ENCODE assay signal across 9 cellular contexts in genomic region chr2:137888845-137889244, GRCh38.
DNase-seq lines count a peak whose midpoint lies in the region; ATAC-seq, FAIRE-seq and TF ChIP-seq lines count a peak whose summit lies in the region.
"Had no signal": no experiment of that assay in that cellular context is flagged by ENCODE, and none has a peak within 500 bp of the region (broad histone marks: within the 10 kb centered on the region; RNA-seq: fewer than 3 reads in every experiment).

No MANE protein-coding gene starts in this region.

- ATAC-seq in K562 (0 out of 3 replicates have a peak, but pooled peaks have one; percentile 33), HG03135 (IDR thresholded peaks at IDR 0.05; ENCODE audit: unreplicated experiment) (no peak), HG02970 (IDR thresholded peaks at IDR 0.05; ENCODE audit: low FRiP score, unreplicated experiment) (no peak)

- intact Hi-C loops in K562 (cut with micrococcal nuclease): loop anchor here (1.0 kb wide), 1 partner anchor 938 kb away; no protein-coding TSS in a partner anchor

- H3K9me3 ChIP-seq in K562 (replicated peaks; ENCODE audit: control insufficient read depth, insufficient read depth, low read depth, low read length): no peaks in the 10 kb centered on the region
- H3K9me3 ChIP-seq: ovary had no signal

- DNase-seq in NCI-H1436 (lab: John Stamatoyannopoulos, UW) (peak; percentile 20), NCI-H1436 treated with DMSO at 0.1 percent for 48 hours (lab: John Stamatoyannopoulos, UW) (no peak), NAMALWA (ENCODE audit: low spot score) (peak; percentile 4), K562 (ENCODE audit: extremely low read depth in 1 of 4, low spot score in 3 of 4) (peak in 2 of 4 experiments; percentile 21 to 46), mesothelial cell of epicardium (ENCODE audit: low spot score in 2 of 2, unreplicated experiment in 2 of 2) (peak in 1 of 2 experiments; percentile 45)
- DNase-seq in activated effector memory CD4-positive, alpha-beta T cell treated with Interleukin-2 at 50 U/mL for 16 hours: no peak

- no peaks in the 10 kb centered on the region for H3K9me3 Mint-ChIP-seq in mesothelial cell of epicardium

- no peaks in the 10 kb centered on the region for H4K20me1 ChIP-seq in K562 (replicated peaks; ENCODE audit: control insufficient read depth, insufficient read depth, low read length)

- no peak overlapping the region for H3K4me2 ChIP-seq in K562 (ENCODE audit: insufficient read depth, low read length)

- H3K79me2 ChIP-seq in K562 (ENCODE audit: control insufficient read depth, insufficient read depth, low read length): no peaks in the 10 kb centered on the region

- H3K36me3 Mint-ChIP-seq in mesothelial cell of epicardium: no peaks in the 10 kb centered on the region

- TF ChIP-seq POLR2A in K562 (conservative IDR thresholded peaks at IDR 0.05): no peak

- H3K9me1 ChIP-seq in K562 (ENCODE audit: control insufficient read depth, insufficient read depth, low read length): no peaks in the 10 kb centered on the region

- H3K27ac ChIP-seq in K562 (ENCODE audit: extremely low read depth, low read depth, low read length): no peak overlapping the region
- H3K27ac ChIP-seq: ovary had no signal

- H3K4me3 ChIP-seq in K562: no peak overlapping the region
- H3K4me3 ChIP-seq: ovary had no signal

- peaks cover 13% of the 10 kb centered on the region for H3K4me1 Mint-ChIP-seq in mesothelial cell of epicardium

- no peak overlapping the region for H3K27ac Mint-ChIP-seq in mesothelial cell of epicardium

- BruUV-seq in K562 (replicated peaks; lab: Mats Ljungman, UMichigan): no TSS peak

- 0% methylated on average over 8 of the region's 8 CpGs for WGBS in K562 (ENCODE audit: insufficient coverage, low coverage, missing lambda C conversion rate)

- TF ChIP-seq CTCF in K562 (IDR thresholded peaks at IDR 0.05 in 2 of 3, conservative IDR thresholded peaks at IDR 0.05 in 1 of 3; ENCODE audit: insufficient read depth in 2 of 3, low read depth in 1 of 3, low read length in 3 of 3) (peak; percentile 38 to 71 (median 53)), mesothelial cell of epicardium (IDR thresholded peaks at IDR 0.05; ENCODE audit: unreplicated experiment) (peak; percentile 34)

- peaks cover 3% of the 10 kb centered on the region for H3K27me3 Mint-ChIP-seq in mesothelial cell of epicardium (ENCODE audit: low read depth)

- TF ChIP-seq EP300 in K562 (IDR thresholded peaks at IDR 0.05; ENCODE audit: low read length): no peak

- FAIRE-seq in K562 (lab: Jason Lieb, UNC): peak; percentile 80

- H2AFZ ChIP-seq in K562 (ENCODE audit: low read depth, low read length): no peak overlapping the region

- POLR2A ChIA-PET in K562 (lab: Yijun Ruan, JAX): interaction anchor here (0.5 kb wide), 1 partner anchor 37 kb away, joined by 7 read pairs; no protein-coding TSS in a partner anchor

- no peaks in the 10 kb centered on the region for H3K4me1 ChIP-seq in K562 (replicated peaks in 1 of 2; ENCODE audit: control insufficient read depth in 2 of 2, insufficient read depth in 2 of 2, low read length in 2 of 2)

- TF ChIP-seq RAD21 in K562 (CRISPR knock-in tag; conservative IDR thresholded peaks at IDR 0.05 in 1 of 2, IDR thresholded peaks at IDR 0.05 in 1 of 2): peak in 1 of 2 experiments; percentile 60; a peak in 3 of 4 replicates

- H3K36me3 ChIP-seq in K562 (ENCODE audit: control insufficient read depth, insufficient read depth, low read length): no peaks in the 10 kb centered on the region
- H3K36me3 ChIP-seq: ovary had no signal

- H3K27me3 ChIP-seq in K562 (ENCODE audit: control insufficient read depth in 2 of 2, insufficient read depth in 2 of 2, low read length in 2 of 2): no peaks in the 10 kb centered on the region
- H3K27me3 ChIP-seq: ovary had no signal

- H3K9ac ChIP-seq in K562 (ENCODE audit: insufficient read depth in 1 of 2, low read depth in 2 of 2, low read length in 2 of 2): no peak overlapping the region

- in situ Hi-C loops in K562 (cut with MboI): no loop called here

- CTCF ChIA-PET in K562 (lab: Yijun Ruan, JAX; ENCODE audit: low intra/inter-chr PET ratio): interaction anchor here (0.8 kb wide), 1 partner anchor 201 kb away, joined by 6 read pairs; no protein-coding TSS in a partner anchor

- no peak overlapping the region for H3K4me3 Mint-ChIP-seq in mesothelial cell of epicardium

TF ChIP-seq in K562, 482 proteins besides CTCF, POLR2A, EP300 and RAD21:
- TF ChIP-seq, protein P1, sequence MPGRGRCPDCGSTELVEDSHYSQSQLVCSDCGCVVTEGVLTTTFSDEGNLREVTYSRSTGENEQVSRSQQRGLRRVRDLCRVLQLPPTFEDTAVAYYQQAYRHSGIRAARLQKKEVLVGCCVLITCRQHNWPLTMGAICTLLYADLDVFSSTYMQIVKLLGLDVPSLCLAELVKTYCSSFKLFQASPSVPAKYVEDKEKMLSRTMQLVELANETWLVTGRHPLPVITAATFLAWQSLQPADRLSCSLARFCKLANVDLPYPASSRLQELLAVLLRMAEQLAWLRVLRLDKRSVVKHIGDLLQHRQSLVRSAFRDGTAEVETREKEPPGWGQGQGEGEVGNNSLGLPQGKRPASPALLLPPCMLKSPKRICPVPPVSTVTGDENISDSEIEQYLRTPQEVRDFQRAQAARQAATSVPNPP (IDR thresholded peaks at IDR 0.05; ENCODE audit: borderline replicate concordance, insufficient read depth, insufficient read length): no peak
- TF ChIP-seq ZNF316 (IDR thresholded peaks at IDR 0.05) (peak; percentile 86), MAFK (IDR thresholded peaks at IDR 0.05; ENCODE audit: low read length) (peak; percentile 81), MAFF (IDR thresholded peaks at IDR 0.05; ENCODE audit: low read length) (peak; percentile 82), C11orf30 (IDR thresholded peaks at IDR 0.05; ENCODE audit: low read depth) (peak; percentile 71), MAFG (tag; conservative IDR thresholded peaks at IDR 0.05) (peak; percentile 76), NR3C1 (CRISPR knock-in tag; IDR thresholded peaks at IDR 0.05) (no peak), SMC3 (conservative IDR thresholded peaks at IDR 0.05; ENCODE audit: insufficient read depth, low read depth, low read length) (peak; percentile 57), STAG1 (CRISPR knock-in tag; IDR thresholded peaks at IDR 0.05; ENCODE audit: borderline replicate concordance) (peak; percentile 61; the same call in 1 of the 2 replicates)
- TF ChIP-seq, protein P2, sequence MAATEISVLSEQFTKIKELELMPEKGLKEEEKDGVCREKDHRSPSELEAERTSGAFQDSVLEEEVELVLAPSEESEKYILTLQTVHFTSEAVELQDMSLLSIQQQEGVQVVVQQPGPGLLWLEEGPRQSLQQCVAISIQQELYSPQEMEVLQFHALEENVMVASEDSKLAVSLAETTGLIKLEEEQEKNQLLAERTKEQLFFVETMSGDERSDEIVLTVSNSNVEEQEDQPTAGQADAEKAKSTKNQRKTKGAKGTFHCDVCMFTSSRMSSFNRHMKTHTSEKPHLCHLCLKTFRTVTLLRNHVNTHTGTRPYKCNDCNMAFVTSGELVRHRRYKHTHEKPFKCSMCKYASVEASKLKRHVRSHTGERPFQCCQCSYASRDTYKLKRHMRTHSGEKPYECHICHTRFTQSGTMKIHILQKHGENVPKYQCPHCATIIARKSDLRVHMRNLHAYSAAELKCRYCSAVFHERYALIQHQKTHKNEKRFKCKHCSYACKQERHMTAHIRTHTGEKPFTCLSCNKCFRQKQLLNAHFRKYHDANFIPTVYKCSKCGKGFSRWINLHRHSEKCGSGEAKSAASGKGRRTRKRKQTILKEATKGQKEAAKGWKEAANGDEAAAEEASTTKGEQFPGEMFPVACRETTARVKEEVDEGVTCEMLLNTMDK (IDR thresholded peaks at IDR 0.05; ENCODE audit: borderline replicate concordance, insufficient read depth, low read depth, low read length, poor library complexity, severe bottlenecking): peak; percentile 4

Comparison
In these comparisons a context has a peak if more than half of its experiments do, and no peak if none do; other contexts are left out.
1. DNase-seq: peak in NCI-H1436 (single experiment) and NAMALWA (single experiment); none in NCI-H1436 treated with DMSO at 0.1 percent for 48 hours (single experiment) and activated effector memory CD4-positive, alpha-beta T cell treated with Interleukin-2 at 50 U/mL for 16 hours (single experiment).